In the genomic region with DNA sequence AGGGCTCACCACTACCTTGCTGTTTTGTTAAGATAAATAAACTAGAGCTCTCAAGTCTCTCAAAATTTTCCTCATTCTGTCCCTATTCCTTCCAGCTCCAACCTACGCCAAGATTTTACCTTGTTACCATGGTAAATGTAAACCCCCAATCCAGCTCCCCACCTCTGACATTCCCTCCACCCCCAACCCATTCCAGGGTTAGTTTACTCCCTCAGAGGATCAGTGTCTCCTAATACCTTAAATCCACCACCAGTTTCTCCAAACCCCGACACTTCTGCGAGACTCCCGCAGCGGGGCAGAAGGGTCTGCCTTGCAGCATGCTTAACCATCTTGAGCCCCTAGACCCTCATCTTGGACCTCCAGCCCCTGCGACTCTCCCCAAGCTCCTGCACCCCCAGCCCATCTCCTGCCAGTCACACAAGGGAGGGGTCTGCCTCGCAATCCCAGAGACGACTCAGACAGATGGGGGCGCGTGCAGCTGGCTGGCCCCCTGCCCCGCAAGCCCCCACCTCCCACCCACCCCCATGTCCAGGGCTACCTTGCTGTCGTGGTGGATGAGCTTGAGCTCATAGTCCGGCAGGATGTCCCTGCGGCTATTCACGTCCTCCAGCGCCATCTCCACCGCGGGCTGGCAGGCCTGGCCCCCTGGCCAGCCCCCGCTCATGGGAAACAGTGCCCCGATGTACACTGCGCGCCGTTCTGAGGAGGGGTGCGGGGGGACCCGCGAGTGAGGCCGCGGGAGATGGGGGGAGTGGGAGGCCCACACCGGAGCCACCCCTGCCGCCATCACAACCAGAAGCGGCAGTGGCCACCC, we compare ENCODE assay signal across 9 cellular contexts. TPM values are rescaled to one million over a fixed set of nuclear protein-coding genes. Genes with fewer than 3 reads are reported as not detected.
DNase-seq lines count a peak whose midpoint lies in the region; ATAC-seq and TF ChIP-seq lines count a peak whose summit lies in the region.
"Had no signal": no experiment of that assay in that cellular context is flagged by ENCODE, and none has a peak within 500 bp of the region (broad histone marks: within the 10 kb centered on the region; RNA-seq: fewer than 3 reads in every experiment).

No MANE protein-coding gene starts in this region.

- no peak for DNase-seq in CD4-positive, alpha-beta memory T cell
- no peak for DNase-seq in T-cell
- no peak for DNase-seq in fibroblast of the aortic adventitia (ENCODE audit: low read depth)
- no peak for DNase-seq in trophoblast cell
- no peak for DNase-seq in kidney tubule cell (ENCODE audit: low spot score)
- DNase-seq in GF-D8 (lab: John Stamatoyannopoulos, UW) = no peak
- no peak for DNase-seq in NCI-H446 treated with DMSO at 0.1 percent for 48 hours (lab: John Stamatoyannopoulos, UW)

- CTCF ChIA-PET in CD4-positive, alpha-beta memory T cell (lab: Charles Lee; ENCODE audit: partially characterized antibody) = interaction anchor here (2.1 to 21.8 kb wide), 3 partner anchors 10 to 27 kb away, joined by 8 to 336 read pairs (median 11); a partner anchor contains a TSS
- CTCF ChIA-PET in T-cell (lab: Charles Lee) = interaction anchor here in 1 of 2 donors (0.5 to 2.5 kb wide), 6 partner anchors 19 to 1909 kb away, joined by 3 to 5 read pairs (median 4); no protein-coding TSS in a partner anchor

- intact Hi-C loops in CD4-positive, alpha-beta memory T cell (cut with micrococcal nuclease) = no loop called here

- H3K79me1 ChIP-seq in trophoblast cell (ENCODE audit: low read length) = peaks cover 2% of the 10 kb centered on the region

- no peaks in the 10 kb centered on the region for H3K9me3 ChIP-seq in CD4-positive, alpha-beta memory T cell (ENCODE audit: control insufficient read depth in 1 of 2, low read length in 2 of 2)
- no peaks in the 10 kb centered on the region for H3K9me3 ChIP-seq in trophoblast cell (ENCODE audit: insufficient read depth, low read depth, low read length)

- no peak for ATAC-seq in T-cell (replicated peaks in 1 of 4)
- ATAC-seq in GM21717 (IDR thresholded peaks at IDR 0.05; ENCODE audit: unreplicated experiment) = no peak

- H3K4ac ChIP-seq in trophoblast cell (ENCODE audit: low read depth, low read length) = no peak overlapping the region

- no peak overlapping the region for H2BK12ac ChIP-seq in trophoblast cell (ENCODE audit: low read length)

- H3K23ac ChIP-seq in trophoblast cell (ENCODE audit: low read length) = no peak overlapping the region

- peak overlapping the region; percentile 66 to 92 (median 90) for H3K27ac Mint-ChIP-seq in CD4-positive, alpha-beta memory T cell
- peak overlapping the region; percentile 29 to 84 for H3K27ac Mint-ChIP-seq in T-cell

- H4K91ac ChIP-seq in trophoblast cell (ENCODE audit: low read depth, low read length) = peak overlapping the region; percentile 59

- H4K8ac ChIP-seq in trophoblast cell (ENCODE audit: low read depth, low read length) = peak overlapping the region; percentile 54

- H2BK5ac ChIP-seq in trophoblast cell (ENCODE audit: low read depth, low read length, poor library complexity) = peak overlapping the region; percentile 50

- H3K4me3 Mint-ChIP-seq in CD4-positive, alpha-beta memory T cell = peak overlapping the region; percentile 56 to 80 (median 78)
- H3K4me3 Mint-ChIP-seq in T-cell = peak overlapping the region; percentile 70 to 89 (median 73)

- no peak overlapping the region for H2BK120ac ChIP-seq in trophoblast cell (ENCODE audit: insufficient read depth, low read length, poor library complexity)

- no peaks in the 10 kb centered on the region for H3K36me3 ChIP-seq in CD4-positive, alpha-beta memory T cell (ENCODE audit: insufficient read depth, low read length)
- peaks cover 10 to 13% of the 10 kb centered on the region in 2 experiments for H3K36me3 ChIP-seq in trophoblast cell (ENCODE audit: control insufficient read depth in 1 of 2, insufficient read depth in 2 of 2, low read length in 2 of 2)

- H2AFZ ChIP-seq in trophoblast cell (ENCODE audit: insufficient read depth, low read length, poor library complexity) = peak overlapping the region; percentile 66

- H3K9ac ChIP-seq in trophoblast cell (ENCODE audit: low read length) = no peak overlapping the region

- peaks cover 2% of the 10 kb centered on the region for H3K79me2 ChIP-seq in trophoblast cell (ENCODE audit: control insufficient read depth, insufficient read depth, low read length, poor library complexity)

- no CpG with 5 or more reads among the region's 31 CpGs for WGBS in trophoblast cell (ENCODE audit: extremely low coverage, insufficient coverage, insufficient read length)

- H3K27me3 ChIP-seq in CD4-positive, alpha-beta memory T cell (ENCODE audit: insufficient read depth, low read length) = no peaks in the 10 kb centered on the region
- peaks cover 7% of the 10 kb centered on the region for H3K27me3 ChIP-seq in trophoblast cell (ENCODE audit: insufficient read depth, low read length)

- H3K14ac ChIP-seq in trophoblast cell (ENCODE audit: low read length) = peak overlapping the region; percentile 53

- peaks cover 36% of the 10 kb centered on the region for H3K4me1 ChIP-seq in CD4-positive, alpha-beta memory T cell (ENCODE audit: insufficient read depth, low read length)
- H3K4me1 ChIP-seq in trophoblast cell (ENCODE audit: control insufficient read depth in 1 of 2, insufficient read depth in 2 of 2, low read length in 2 of 2) = peaks cover 9 to 13% of the 10 kb centered on the region in 2 experiments

- H3K36me3 Mint-ChIP-seq in CD4-positive, alpha-beta memory T cell = peaks cover 7 to 9% of the 10 kb centered on the region in 2 donors
- peaks cover 4% of the 10 kb centered on the region for H3K36me3 Mint-ChIP-seq in T-cell

- no peak for TF ChIP-seq CTCF in fibroblast of the aortic adventitia (IDR thresholded peaks at IDR 0.05; ENCODE audit: insufficient read depth, low read length)

- no peaks in the 10 kb centered on the region for H3K27me3 Mint-ChIP-seq in CD4-positive, alpha-beta memory T cell
- H3K27me3 Mint-ChIP-seq in T-cell = peaks cover 0 to 2% of the 10 kb centered on the region in 2 donors

- H4K12ac ChIP-seq in trophoblast cell (ENCODE audit: low read depth, low read length) = peak overlapping the region; percentile 39

- peak overlapping the region in 1 of 2 donors; percentile 47 for H3K4me3 ChIP-seq in CD4-positive, alpha-beta memory T cell (ENCODE audit: low read length in 2 of 2)
- H3K4me3 ChIP-seq in fibroblast of the aortic adventitia (ENCODE audit: low read depth, low read length) (peak overlapping the region; percentile 82), trophoblast cell (ENCODE audit: low read depth, low read length) (peak overlapping the region; percentile 63)

- peak overlapping the region; percentile 87 for H3K4me2 ChIP-seq in trophoblast cell (ENCODE audit: low read length)

- H3K27ac ChIP-seq in CD4-positive, alpha-beta memory T cell (ENCODE audit: low read depth, low read length) = peak overlapping the region; percentile 45
- H3K27ac ChIP-seq in trophoblast cell (ENCODE audit: low read depth, low read length) = no peak overlapping the region
- H3K27ac ChIP-seq: KMS-11 had no signal

- peaks cover 35 to 58% (median 42%) of the 10 kb centered on the region in 4 donors for H3K4me1 Mint-ChIP-seq in CD4-positive, alpha-beta memory T cell
- peaks cover 37 to 60% (median 41%) of the 10 kb centered on the region in 3 donors for H3K4me1 Mint-ChIP-seq in T-cell

- POLR2A ChIA-PET in CD4-positive, alpha-beta memory T cell (lab: Charles Lee; ENCODE audit: partially characterized antibody) = interaction anchor here (1.7 to 3.2 kb wide), 2 partner anchors 14 to 23 kb away, joined by 6 to 21 read pairs; no protein-coding TSS in a partner anchor
- POLR2A ChIA-PET in T-cell (lab: Charles Lee) = interaction anchor here in 1 of 2 donors (0.5 kb wide), 1 partner anchor 34 kb away, joined by 3 read pairs; no protein-coding TSS in a partner anchor

- no peak overlapping the region for H2AK5ac ChIP-seq in trophoblast cell (ENCODE audit: low read length)

- H3K9me3 Mint-ChIP-seq in CD4-positive, alpha-beta memory T cell = peaks cover 0 to 1% (median 0%) of the 10 kb centered on the region in 8 donors
- H3K9me3 Mint-ChIP-seq in T-cell = no peaks in the 10 kb centered on the region

- peak overlapping the region; percentile 49 for H3K18ac ChIP-seq in trophoblast cell (ENCODE audit: low read length)

RNA-seq across cellular contexts. Expression of a gene that starts 5.8 kb away (rescaled TPM):
- 10 to 100 TPM; 58.1 to 58.9 TPM for total RNA-seq in CD4-positive, alpha-beta memory T cell
- 1 to 10 TPM; 1.8 to 2.4 TPM for polyA plus RNA-seq in CD4-positive, alpha-beta memory T cell
- 10 to 100 TPM; 48.0 to 82.7 (median 74.8) TPM for total RNA-seq in T-cell
- 11.7 and 19.2 TPM in 2 replicates for total RNA-seq in fibroblast of the aortic adventitia (ENCODE audit: low replicate concordance)
- polyA plus RNA-seq in trophoblast cell (2013) = 15.2 and 15.5 TPM in 2 replicates

RNA-seq across cellular contexts. Expression of a gene that starts 29.7 kb away (rescaled TPM):
- not detected for total RNA-seq in CD4-positive, alpha-beta memory T cell
- polyA plus RNA-seq in CD4-positive, alpha-beta memory T cell = not detected
- total RNA-seq in T-cell (not detected), fibroblast of the aortic adventitia (ENCODE audit: low replicate concordance) (not detected in 2 replicates)
- polyA plus RNA-seq in trophoblast cell (2013) = 0.07 TPM in 1 of 2 replicates, not detected in the other

RNA-seq across cellular contexts. Expression of a gene that starts 42.2 kb away (rescaled TPM):
- not detected for total RNA-seq in CD4-positive, alpha-beta memory T cell
- polyA plus RNA-seq in CD4-positive, alpha-beta memory T cell = not detected
- total RNA-seq in T-cell (not detected), fibroblast of the aortic adventitia (ENCODE audit: low replicate concordance) (not detected in 2 replicates)
- polyA plus RNA-seq in trophoblast cell (2013) = not detected in 2 replicates

RNA-seq across cellular contexts. Expression of a gene that starts 53.8 kb away (rescaled TPM):
- not detected for total RNA-seq in CD4-positive, alpha-beta memory T cell
- polyA plus RNA-seq in CD4-positive, alpha-beta memory T cell = 1 to 10 TPM; 2.4 to 3.0 TPM
- total RNA-seq in T-cell (1 to 10 TPM in 1 of 5 donors, not detected in 4; 1.0 TPM), fibroblast of the aortic adventitia (ENCODE audit: low replicate concordance) (0.49 TPM in 1 of 2 replicates, not detected in the other)
- polyA plus RNA-seq in trophoblast cell (2013) = 0.38 and 0.71 TPM in 2 replicates
